In genomic region chr7:22117222-22117621, GRCh38 we compare ENCODE assay signal across 1 cellular context.
A peak's percentile ranks its signal among the peaks of the same experiment; 100 is the strongest.
TF ChIP-seq lines count a peak whose summit lies in the region.

No MANE protein-coding gene starts in this region.

TF ChIP-seq in GM12878, 131 proteins besides CTCF, POLR2A, EP300 and RAD21 (continued from another document):
- TF ChIP-seq, protein P1, sequence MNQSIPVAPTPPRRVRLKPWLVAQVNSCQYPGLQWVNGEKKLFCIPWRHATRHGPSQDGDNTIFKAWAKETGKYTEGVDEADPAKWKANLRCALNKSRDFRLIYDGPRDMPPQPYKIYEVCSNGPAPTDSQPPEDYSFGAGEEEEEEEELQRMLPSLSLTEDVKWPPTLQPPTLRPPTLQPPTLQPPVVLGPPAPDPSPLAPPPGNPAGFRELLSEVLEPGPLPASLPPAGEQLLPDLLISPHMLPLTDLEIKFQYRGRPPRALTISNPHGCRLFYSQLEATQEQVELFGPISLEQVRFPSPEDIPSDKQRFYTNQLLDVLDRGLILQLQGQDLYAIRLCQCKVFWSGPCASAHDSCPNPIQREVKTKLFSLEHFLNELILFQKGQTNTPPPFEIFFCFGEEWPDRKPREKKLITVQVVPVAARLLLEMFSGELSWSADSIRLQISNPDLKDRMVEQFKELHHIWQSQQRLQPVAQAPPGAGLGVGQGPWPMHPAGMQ (IDR thresholded peaks at IDR 0.05; ENCODE audit: borderline replicate concordance), result no peak
- TF ChIP-seq CEBPB (IDR thresholded peaks at IDR 0.05; ENCODE audit: borderline replicate concordance in 1 of 2, low read depth in 2 of 2, low read length in 2 of 2), result no peak
- TF ChIP-seq CHD4 (IDR thresholded peaks at IDR 0.05), result no peak
- no peak for TF ChIP-seq ETV6 (conservative IDR thresholded peaks at IDR 0.05 in 1 of 2, IDR thresholded peaks at IDR 0.05 in 1 of 2; ENCODE audit: borderline replicate concordance in 1 of 2, low read depth in 1 of 2)
- TF ChIP-seq BCL3 (IDR thresholded peaks at IDR 0.05; ENCODE audit: borderline replicate concordance, insufficient read depth, low read depth, low read length, poor library complexity, severe bottlenecking), result peak; percentile 76
- TF ChIP-seq, protein P2, sequence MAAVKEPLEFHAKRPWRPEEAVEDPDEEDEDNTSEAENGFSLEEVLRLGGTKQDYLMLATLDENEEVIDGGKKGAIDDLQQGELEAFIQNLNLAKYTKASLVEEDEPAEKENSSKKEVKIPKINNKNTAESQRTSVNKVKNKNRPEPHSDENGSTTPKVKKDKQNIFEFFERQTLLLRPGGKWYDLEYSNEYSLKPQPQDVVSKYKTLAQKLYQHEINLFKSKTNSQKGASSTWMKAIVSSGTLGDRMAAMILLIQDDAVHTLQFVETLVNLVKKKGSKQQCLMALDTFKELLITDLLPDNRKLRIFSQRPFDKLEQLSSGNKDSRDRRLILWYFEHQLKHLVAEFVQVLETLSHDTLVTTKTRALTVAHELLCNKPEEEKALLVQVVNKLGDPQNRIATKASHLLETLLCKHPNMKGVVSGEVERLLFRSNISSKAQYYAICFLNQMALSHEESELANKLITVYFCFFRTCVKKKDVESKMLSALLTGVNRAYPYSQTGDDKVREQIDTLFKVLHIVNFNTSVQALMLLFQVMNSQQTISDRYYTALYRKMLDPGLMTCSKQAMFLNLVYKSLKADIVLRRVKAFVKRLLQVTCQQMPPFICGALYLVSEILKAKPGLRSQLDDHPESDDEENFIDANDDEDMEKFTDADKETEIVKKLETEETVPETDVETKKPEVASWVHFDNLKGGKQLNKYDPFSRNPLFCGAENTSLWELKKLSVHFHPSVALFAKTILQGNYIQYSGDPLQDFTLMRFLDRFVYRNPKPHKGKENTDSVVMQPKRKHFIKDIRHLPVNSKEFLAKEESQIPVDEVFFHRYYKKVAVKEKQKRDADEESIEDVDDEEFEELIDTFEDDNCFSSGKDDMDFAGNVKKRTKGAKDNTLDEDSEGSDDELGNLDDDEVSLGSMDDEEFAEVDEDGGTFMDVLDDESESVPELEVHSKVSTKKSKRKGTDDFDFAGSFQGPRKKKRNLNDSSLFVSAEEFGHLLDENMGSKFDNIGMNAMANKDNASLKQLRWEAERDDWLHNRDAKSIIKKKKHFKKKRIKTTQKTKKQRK (IDR thresholded peaks at IDR 0.05; ENCODE audit: low read depth, low read length), result no peak
- TF ChIP-seq, protein P3, sequence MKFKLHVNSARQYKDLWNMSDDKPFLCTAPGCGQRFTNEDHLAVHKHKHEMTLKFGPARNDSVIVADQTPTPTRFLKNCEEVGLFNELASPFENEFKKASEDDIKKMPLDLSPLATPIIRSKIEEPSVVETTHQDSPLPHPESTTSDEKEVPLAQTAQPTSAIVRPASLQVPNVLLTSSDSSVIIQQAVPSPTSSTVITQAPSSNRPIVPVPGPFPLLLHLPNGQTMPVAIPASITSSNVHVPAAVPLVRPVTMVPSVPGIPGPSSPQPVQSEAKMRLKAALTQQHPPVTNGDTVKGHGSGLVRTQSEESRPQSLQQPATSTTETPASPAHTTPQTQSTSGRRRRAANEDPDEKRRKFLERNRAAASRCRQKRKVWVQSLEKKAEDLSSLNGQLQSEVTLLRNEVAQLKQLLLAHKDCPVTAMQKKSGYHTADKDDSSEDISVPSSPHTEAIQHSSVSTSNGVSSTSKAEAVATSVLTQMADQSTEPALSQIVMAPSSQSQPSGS (IDR thresholded peaks at IDR 0.05; ENCODE audit: low read length), result no peak
